8 cellular contexts compared by ENCODE assay signal in the genomic region with DNA sequence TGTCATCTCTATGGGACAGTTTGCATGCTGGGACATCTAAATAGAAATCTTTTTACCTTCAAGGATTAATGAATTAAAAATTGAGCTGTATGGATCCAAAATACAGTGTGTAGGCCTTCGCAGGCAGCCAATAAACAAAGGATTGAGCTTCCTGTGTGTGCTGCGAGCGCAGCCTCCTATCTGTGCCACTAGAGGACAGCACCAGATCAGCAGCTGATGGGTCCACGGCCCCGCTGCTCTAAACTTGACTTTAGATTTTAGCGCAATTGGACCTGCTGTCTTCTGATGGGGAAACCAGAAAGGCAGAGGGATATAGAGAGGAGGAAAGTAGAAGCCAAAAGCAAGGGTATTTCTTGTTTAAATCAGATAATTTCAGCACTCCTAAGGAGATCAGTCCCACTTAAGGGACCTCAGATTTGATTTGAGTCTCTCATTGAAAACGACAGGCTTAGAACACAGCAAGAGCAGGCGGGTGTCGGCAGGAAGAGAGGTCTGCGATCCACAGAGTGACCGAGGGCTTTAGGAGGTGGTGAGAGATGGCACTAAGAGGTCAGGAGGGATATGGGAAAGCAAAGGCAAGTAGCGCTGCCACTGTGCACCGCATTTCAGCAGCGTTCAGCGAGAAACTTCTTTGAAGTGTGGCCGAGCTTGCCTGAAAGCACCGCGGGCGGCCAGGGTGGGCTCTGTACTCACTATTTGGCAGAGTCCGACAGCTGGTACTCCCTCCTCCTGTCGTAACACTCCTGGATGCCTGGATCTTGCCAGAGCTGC.
DNase-seq lines count a peak whose midpoint lies in the region; ATAC-seq and TF ChIP-seq lines count a peak whose summit lies in the region.

No MANE protein-coding gene starts in this region.

- H3K9me3 ChIP-seq in CD8-positive, alpha-beta T cell (ENCODE audit: low read length), result no peaks in the 10 kb centered on the region
- no peaks in the 10 kb centered on the region for H3K9me3 ChIP-seq in uterus

- H3K27ac Mint-ChIP-seq in CD8-positive, alpha-beta T cell, result no peak overlapping the region

- H3K27me3 ChIP-seq in CD8-positive, alpha-beta T cell (ENCODE audit: insufficient read depth, low read length), result no peaks in the 10 kb centered on the region
- H3K27me3 ChIP-seq in foreskin keratinocyte, result no peaks in the 10 kb centered on the region
- no peaks in the 10 kb centered on the region for H3K27me3 ChIP-seq in uterus

- intact Hi-C loops in CD8-positive, alpha-beta T cell (cut with DNase I, micrococcal nuclease), result loop anchor here (2.0 to 5.0 kb wide), 5 partner anchors 318 to 935 kb away; no protein-coding TSS in a partner anchor
- intact Hi-C loops in uterus (cut with DNase I; ENCODE audit: low total_unique reads), result loop anchor here (10.0 kb wide), 1 partner anchor 601 kb away; a partner anchor contains a TSS

- H3K27me3 Mint-ChIP-seq in CD8-positive, alpha-beta T cell (ENCODE audit: low read depth), result peaks cover 8% of the 10 kb centered on the region

- H3K9me3 Mint-ChIP-seq in CD8-positive, alpha-beta T cell, result no peaks in the 10 kb centered on the region

- H3K36me3 ChIP-seq in CD8-positive, alpha-beta T cell (ENCODE audit: insufficient read depth, low read length), result no peaks in the 10 kb centered on the region
- no peaks in the 10 kb centered on the region for H3K36me3 ChIP-seq in uterus

- no peaks in the 10 kb centered on the region for H3K36me3 Mint-ChIP-seq in CD8-positive, alpha-beta T cell

- peak in 1 of 2 donors; percentile 9 for TF ChIP-seq POLR2A in uterus (IDR thresholded peaks at IDR 0.05)

- POLR2A ChIA-PET in CD8-positive, alpha-beta T cell (lab: Charles Lee), result no interaction called here

- H3K27ac ChIP-seq in CD8-positive, alpha-beta T cell (ENCODE audit: low read depth, low read length), result no peak overlapping the region
- no peak overlapping the region for H3K27ac ChIP-seq in foreskin keratinocyte
- H3K27ac ChIP-seq in uterus, result no peak overlapping the region

- peaks cover 2% of the 10 kb centered on the region for H3K4me1 Mint-ChIP-seq in CD8-positive, alpha-beta T cell (ENCODE audit: low read depth)

- no peak overlapping the region for H3K4me3 Mint-ChIP-seq in CD8-positive, alpha-beta T cell

- peak; percentile 88 for TF ChIP-seq CTCF in CD8-positive, alpha-beta T cell (IDR thresholded peaks at IDR 0.05)
- TF ChIP-seq CTCF in foreskin keratinocyte (conservative IDR thresholded peaks at IDR 0.05), result peak; percentile 97
- TF ChIP-seq CTCF in uterus (IDR thresholded peaks at IDR 0.05), result peak; percentile 90 to 97 (median 94)

- CTCF ChIA-PET in CD8-positive, alpha-beta T cell (lab: Charles Lee), result interaction anchor here (0.6 to 3.9 kb wide), 20 partner anchors 9 to 937 kb away, joined by 3 to 23 read pairs (median 4); no protein-coding TSS in a partner anchor

- no peaks in the 10 kb centered on the region for H3K4me1 ChIP-seq in CD8-positive, alpha-beta T cell (ENCODE audit: insufficient read depth, low read length)
- H3K4me1 ChIP-seq in foreskin keratinocyte (no peaks in the 10 kb centered on the region), uterus (no peaks in the 10 kb centered on the region)

- H3K4me3 ChIP-seq in CD8-positive, alpha-beta T cell (ENCODE audit: low read depth, low read length), result no peak overlapping the region
- no peak overlapping the region for H3K4me3 ChIP-seq in uterus

- peak; percentile 70 for ATAC-seq in CD8-positive, alpha-beta T cell
- peak; percentile 87 for ATAC-seq in GM19035 (IDR thresholded peaks at IDR 0.05; ENCODE audit: unreplicated experiment)
- peak; percentile 90 for ATAC-seq in HG03354 (IDR thresholded peaks at IDR 0.05; ENCODE audit: poor library complexity, severe bottlenecking, unreplicated experiment)
- ATAC-seq in foreskin keratinocyte, result peak; percentile 90

- DNase-seq in CD8-positive, alpha-beta T cell, result peak in 5 of 7 experiments; percentile 9 to 55 (median 42)
- peak; percentile 38 for DNase-seq in NCI-H774 (lab: John Stamatoyannopoulos, UW)
- DNase-seq in activated T-helper 1 cell treated with Interleukin-2 at 50 U/mL for 16 hours (ENCODE audit: low read depth), result peak; percentile 18
- peak in 1 of 2 donors; percentile 39 for DNase-seq in foreskin keratinocyte
- DNase-seq in occipital lobe (lab: John Stamatoyannopoulos, UW), result peak; percentile 54
- DNase-seq in uterus, result peak; percentile 68 to 70
